1 cellular context compared by ENCODE assay signal in genomic region chr9:33517934-33518577, GRCh38.
TF ChIP-seq lines count a peak whose summit lies in the region.

No MANE protein-coding gene starts in this region.

TF ChIP-seq in IMR-90, 13 proteins besides CTCF, POLR2A, EP300 and RAD21:
- TF ChIP-seq CEBPB (IDR thresholded peaks at IDR 0.05; ENCODE audit: low read depth, low read length) (peak; percentile 74), FOS (IDR thresholded peaks at IDR 0.05; ENCODE audit: low read depth, low read length) (peak; percentile 68; the same call in 1 of the 2 replicates)
TF ChIP-seq in IMR-90: peak in this region for 2; not testable (repeated sequence) for 11.
